ENCODE assay signal across 9 cellular contexts in the genomic region with DNA sequence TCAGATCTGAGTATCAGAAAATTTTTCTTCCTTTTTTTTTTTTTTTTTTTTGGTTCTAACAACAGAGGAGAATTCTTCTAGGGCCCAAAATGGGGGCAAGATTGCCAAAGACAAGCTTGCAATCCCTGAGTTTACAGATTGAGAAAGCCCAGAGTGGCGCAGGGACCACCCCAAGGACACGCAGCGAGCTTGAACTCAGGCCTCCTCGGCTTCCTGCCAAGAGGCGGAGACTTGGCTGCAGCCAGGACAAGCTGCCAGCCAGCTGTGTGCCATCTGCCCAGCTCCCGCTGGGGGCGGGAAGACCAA. TPM values are rescaled to one million over a fixed set of nuclear protein-coding genes. Genes with fewer than 3 reads are reported as not detected.
DNase-seq lines count a peak whose midpoint lies in the region; ATAC-seq and TF ChIP-seq lines count a peak whose summit lies in the region.
"Had no signal": no experiment of that assay in that cellular context is flagged by ENCODE, and none has a peak within 500 bp of the region (broad histone marks: within the 10 kb centered on the region; RNA-seq: fewer than 3 reads in every experiment).

No MANE protein-coding gene starts in this region.

- ATAC-seq in RWPE2 (ENCODE audit: low read depth) (no peak), HG03460 (IDR thresholded peaks at IDR 0.05; ENCODE audit: unreplicated experiment) (no peak)

- H3K27ac ChIP-seq in RWPE2 (ENCODE audit: poor library complexity, severe bottlenecking) (peak overlapping the region; percentile 73), esophagus muscularis mucosa (replicated peaks in 1 of 4) (peak overlapping the region; percentile 90 to 97 (median 91)), prostate gland (peak overlapping the region; percentile 87)

- H3K9ac ChIP-seq in ES-I3 (ENCODE audit: low read depth, low read length) = 0 out of 2 replicates have a peak overlapping the region, but pooled peaks have one; percentile 13

- H3K4me3 ChIP-seq in RWPE2 (ENCODE audit: severe bottlenecking) (no peak overlapping the region), esophagus muscularis mucosa (peak overlapping the region; percentile 64 to 93 (median 72)), prostate gland (peak overlapping the region; percentile 51 to 61)

- intact Hi-C loops in esophagus muscularis mucosa (cut with DNase I) = no loop called here
- intact Hi-C loops in prostate gland (cut with DNase I) = no loop called here

- H3K36me3 ChIP-seq in ES-I3 (ENCODE audit: insufficient read depth, low read length) (no peaks in the 10 kb centered on the region), RWPE2 (ENCODE audit: low read depth) (0 out of 2 replicates have a peak, but pooled peaks cover 3% of the 10 kb centered on the region), esophagus muscularis mucosa (peaks cover 0 to 13% (median 6%) of the 10 kb centered on the region in 4 donors), prostate gland (no peaks in the 10 kb centered on the region)
- H3K36me3 ChIP-seq: cardiac muscle cell had no signal

- TF ChIP-seq POLR2A in esophagus muscularis mucosa (IDR thresholded peaks at IDR 0.05; ENCODE audit: low read depth) (no peak), prostate gland (IDR thresholded peaks at IDR 0.05) (no peak)

- TF ChIP-seq CTCF in RWPE2 (IDR thresholded peaks at IDR 0.05; ENCODE audit: poor library complexity, severe bottlenecking) (no peak), esophagus muscularis mucosa (IDR thresholded peaks at IDR 0.05) (no peak), prostate gland (IDR thresholded peaks at IDR 0.05) (no peak)

- peaks cover 7% of the 10 kb centered on the region; the same call in 1 of the 2 replicates for H3K4me1 ChIP-seq in ES-I3 (ENCODE audit: insufficient read depth, low read length)
- H3K4me1 ChIP-seq in RWPE2 (ENCODE audit: insufficient read depth, poor library complexity, severe bottlenecking) = peaks cover 3% of the 10 kb centered on the region
- H3K4me1 ChIP-seq in esophagus muscularis mucosa = peaks cover 51 to 92% (median 83%) of the 10 kb centered on the region in 4 donors
- peaks cover 8% of the 10 kb centered on the region for H3K4me1 ChIP-seq in prostate gland (replicated peaks)

- H3K9me3 ChIP-seq in ES-I3 (ENCODE audit: control insufficient read depth, insufficient read depth, low read length) (no peaks in the 10 kb centered on the region), RWPE2 (ENCODE audit: severe bottlenecking) (no peaks in the 10 kb centered on the region), esophagus muscularis mucosa (no peaks in the 10 kb centered on the region), prostate gland (no peaks in the 10 kb centered on the region)

- DNase-seq in RWPE2 (ENCODE audit: low spot score) = no peak
- no peak for DNase-seq in esophagus muscularis mucosa (ENCODE audit: extremely low spot score)
- DNase-seq in prostate gland (ENCODE audit: low spot score) = no peak
- no peak for DNase-seq in NK-92 treated with Interleukin-12 subunit alpha and Interleukin-12 subunit beta, amount 100 ng/mL, for 24 hours (lab: John Stamatoyannopoulos, UW)
- no peak for DNase-seq in SHP77 treated with DMSO at 0.1 percent for 48 hours (lab: John Stamatoyannopoulos, UW)
- DNase-seq in cortex of kidney (lab: John Stamatoyannopoulos, UW) = no peak

- H3K27me3 ChIP-seq in RWPE2 (ENCODE audit: insufficient read depth, poor library complexity, severe bottlenecking) = no peaks in the 10 kb centered on the region
- peaks cover 0 to 9% (median 0%) of the 10 kb centered on the region in 4 donors for H3K27me3 ChIP-seq in esophagus muscularis mucosa
- no peaks in the 10 kb centered on the region for H3K27me3 ChIP-seq in prostate gland (replicated peaks; ENCODE audit: insufficient read depth)
- H3K27me3 ChIP-seq: cardiac muscle cell had no signal

- 0% methylated on average over 5 of the region's 7 CpGs for WGBS in esophagus muscularis mucosa
- 3% methylated on average over 7 of the region's 7 CpGs for WGBS in prostate gland

- TF ChIP-seq EP300 in esophagus muscularis mucosa (IDR thresholded peaks at IDR 0.05) = no peak

RNA-seq across cellular contexts. Expression of a gene that starts 0.5 kb away (rescaled TPM):
- total RNA-seq in esophagus muscularis mucosa (100 to 1,000 TPM; 131 to 173 (median 147) TPM), prostate gland (100 to 1,000 TPM; 157 to 169 TPM)

RNA-seq across cellular contexts. Expression of a gene that starts 1.9 kb away (rescaled TPM):
- total RNA-seq in esophagus muscularis mucosa = 10 to 100 TPM; 14.7 to 35.4 (median 28.1) TPM
- 10 to 100 TPM; 20.1 to 21.6 TPM for total RNA-seq in prostate gland

RNA-seq across cellular contexts. Expression of a gene that starts 4.2 kb away (rescaled TPM):
- total RNA-seq in esophagus muscularis mucosa (10 to 100 TPM; 12.0 to 25.4 (median 20.9) TPM), prostate gland (10 to 100 TPM in 1 of 2 donors, 1 to 10 TPM in 1; 9.6 to 18.6 TPM)

RNA-seq across cellular contexts. Expression of a gene that starts 23.5 kb away (rescaled TPM):
- total RNA-seq in esophagus muscularis mucosa (1 to 10 TPM in 2 of 4 donors, under 1 TPM in 2; under 0.01 to 3.0 (median 0.88) TPM), prostate gland (1 to 10 TPM in 1 of 2 donors, under 1 TPM in 1; 0.64 to 1.2 TPM)

RNA-seq across cellular contexts. Expression of a gene that starts 29.5 kb away (rescaled TPM):
- 1 to 10 TPM; 2.9 to 7.4 (median 4.0) TPM for total RNA-seq in esophagus muscularis mucosa
- 10 to 100 TPM in 1 of 2 donors, 1 to 10 TPM in 1; 9.8 to 10.1 TPM for total RNA-seq in prostate gland
